In the genomic region with DNA sequence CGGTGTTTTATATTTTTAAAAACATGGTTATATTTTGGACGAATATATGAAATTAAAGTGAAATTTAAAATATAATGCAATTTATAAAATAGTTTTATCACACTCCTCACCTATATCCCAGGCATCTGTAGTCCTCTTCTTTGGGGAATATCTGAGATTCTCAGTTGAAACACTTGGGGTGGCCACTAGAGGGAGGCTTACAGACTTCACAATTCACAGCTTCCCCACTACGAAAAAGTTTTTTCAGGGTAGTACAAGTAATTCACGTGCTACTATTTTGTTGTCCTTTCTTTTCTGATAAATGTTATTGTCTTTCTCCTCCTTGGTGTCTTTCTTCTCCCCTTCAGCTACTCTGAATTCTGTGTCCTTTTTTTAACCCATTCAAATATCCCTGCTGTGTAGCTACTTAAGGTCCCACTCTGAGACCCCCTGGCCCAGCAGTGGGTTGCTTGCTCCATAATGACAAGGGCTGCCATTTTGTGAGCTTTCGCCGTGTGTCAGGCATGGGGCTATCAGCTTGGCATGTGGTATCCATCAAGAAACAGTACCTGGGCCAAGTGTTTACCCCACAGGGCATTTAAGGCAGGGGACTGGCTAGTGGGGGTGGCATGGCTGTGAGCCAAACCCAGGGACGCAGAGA, we compare ENCODE assay signal across 9 cellular contexts. TPM values are rescaled to one million over a fixed set of nuclear protein-coding genes. Genes with fewer than 3 reads are reported as not detected.
DNase-seq lines count a peak whose midpoint lies in the region; ATAC-seq and TF ChIP-seq lines count a peak whose summit lies in the region.
"Had no signal": no experiment of that assay in that cellular context is flagged by ENCODE, and none has a peak within 500 bp of the region (broad histone marks: within the 10 kb centered on the region; RNA-seq: fewer than 3 reads in every experiment).

No MANE protein-coding gene starts in this region.

- no peaks in the 10 kb centered on the region for H3K9me2 ChIP-seq in Loucy (replicated peaks; ENCODE audit: low read depth, low read length)

- H3K9me3 ChIP-seq in Loucy (ENCODE audit: insufficient read depth, low read depth, low read length) (no peaks in the 10 kb centered on the region), stomach (no peaks in the 10 kb centered on the region)

- H3K27ac Mint-ChIP-seq in nephron = no peak overlapping the region
- H3K27ac Mint-ChIP-seq: IgD-negative memory B cell had no signal

- no peak for ATAC-seq in activated T-cell treated with anti-CD3 and anti-CD28 coated beads, Interleukin-2, amount 50 U/mL, for 4 hours
- no peak for ATAC-seq in HG02981 (IDR thresholded peaks at IDR 0.05; ENCODE audit: unreplicated experiment)

- intact Hi-C loops in stomach (cut with DNase I; ENCODE audit: low total_unique reads) = no loop called here

- DNase-seq in EH (ENCODE audit: low read depth) (peak; percentile 28), cardiac fibroblast (ENCODE audit: low read depth in 2 of 2) (peak; percentile 21 to 24), stomach (no peak), NCI-H2196 (lab: John Stamatoyannopoulos, UW; ENCODE audit: unreplicated experiment) (no peak)
- no peak for DNase-seq in activated T-cell treated with anti-CD3 and anti-CD28 coated beads, Interleukin-2, amount 50 U/mL, for 4 hours

- no peak overlapping the region for H3K4me3 Mint-ChIP-seq in nephron
- no peak overlapping the region for H3K4me3 Mint-ChIP-seq in activated T-cell treated with anti-CD3 and anti-CD28 coated beads, Interleukin-2, amount 50 U/mL, for 4 hours
- H3K4me3 Mint-ChIP-seq: IgD-negative memory B cell had no signal

- H2AFZ ChIP-seq in Loucy (ENCODE audit: low read length) = peak overlapping the region; percentile 71; the same call in 1 of the 2 replicates

- no peak for TF ChIP-seq EP300 in stomach (IDR thresholded peaks at IDR 0.05)

- H3K27me3 Mint-ChIP-seq in nephron (ENCODE audit: low read depth) = peaks cover 39% of the 10 kb centered on the region
- peaks cover 5% of the 10 kb centered on the region for H3K27me3 Mint-ChIP-seq in activated T-cell treated with anti-CD3 and anti-CD28 coated beads, Interleukin-2, amount 50 U/mL, for 4 hours (ENCODE audit: low read depth)

- no peaks in the 10 kb centered on the region for H3K79me2 ChIP-seq in Loucy (ENCODE audit: insufficient read depth, low read length)

- 28 to 37% (median 28%) methylated on average over 7 of the region's 7 CpGs for WGBS in stomach, 5 donors

- H3K36me3 ChIP-seq in Loucy (ENCODE audit: insufficient read depth, low read length) = no peaks in the 10 kb centered on the region
- H3K36me3 ChIP-seq in stomach = no peaks in the 10 kb centered on the region

- no peaks in the 10 kb centered on the region for H3F3A ChIP-seq in Loucy (ENCODE audit: low read depth)

- no peaks in the 10 kb centered on the region for H3K9me3 Mint-ChIP-seq in nephron
- H3K9me3 Mint-ChIP-seq in activated T-cell treated with anti-CD3 and anti-CD28 coated beads, Interleukin-2, amount 50 U/mL, for 4 hours = no peaks in the 10 kb centered on the region
- H3K9me3 Mint-ChIP-seq: IgD-negative memory B cell had no signal

- TF ChIP-seq CTCF in Loucy (conservative IDR thresholded peaks at IDR 0.05; ENCODE audit: low read length) (peak; percentile 75), cardiac fibroblast (IDR thresholded peaks at IDR 0.05; ENCODE audit: low read depth, low read length) (peak; percentile 29), nephron (IDR thresholded peaks at IDR 0.05; ENCODE audit: unreplicated experiment in 3 of 3) (peak; percentile 60 to 76 (median 67)), stomach (IDR thresholded peaks at IDR 0.05) (peak in 3 of 7 experiments; percentile 14 to 36 (median 32))

- H3K4me1 Mint-ChIP-seq in nephron = no peaks in the 10 kb centered on the region
- no peaks in the 10 kb centered on the region for H3K4me1 Mint-ChIP-seq in activated T-cell treated with anti-CD3 and anti-CD28 coated beads, Interleukin-2, amount 50 U/mL, for 4 hours (ENCODE audit: low read depth)
- H3K4me1 Mint-ChIP-seq: IgD-negative memory B cell had no signal

- H3K4me1 ChIP-seq in Loucy (ENCODE audit: insufficient read depth, low read length, poor library complexity, severe bottlenecking) (peaks cover 3% of the 10 kb centered on the region), stomach (no peaks in the 10 kb centered on the region)

- no peak for TF ChIP-seq POLR2A in stomach (IDR thresholded peaks at IDR 0.05)

- H4K20me1 ChIP-seq in Loucy (ENCODE audit: insufficient read depth, low read length, poor library complexity, severe bottlenecking) = no peaks in the 10 kb centered on the region

- no peaks in the 10 kb centered on the region for H3K36me3 Mint-ChIP-seq in nephron (ENCODE audit: low read depth)
- H3K36me3 Mint-ChIP-seq in activated T-cell treated with anti-CD3 and anti-CD28 coated beads, Interleukin-2, amount 50 U/mL, for 4 hours (ENCODE audit: insufficient read depth) = no peaks in the 10 kb centered on the region
- H3K36me3 Mint-ChIP-seq: IgD-negative memory B cell had no signal

- H3K4me3 ChIP-seq in Loucy (ENCODE audit: low read length, poor library complexity, severe bottlenecking) (no peak overlapping the region), cardiac fibroblast (replicated peaks in 1 of 2; ENCODE audit: low read depth in 2 of 2, low read length in 2 of 2) (no peak overlapping the region), stomach (no peak overlapping the region)

- H3K27ac ChIP-seq in stomach = no peak overlapping the region

- H3K27me3 ChIP-seq in Loucy (ENCODE audit: insufficient read depth, low read length, poor library complexity, severe bottlenecking) (peaks cover 9% of the 10 kb centered on the region), stomach (peaks cover 0 to 26% (median 0%) of the 10 kb centered on the region in 3 donors)

- H3K4me2 ChIP-seq in Loucy (ENCODE audit: low read depth, low read length, poor library complexity, severe bottlenecking) = no peak overlapping the region

- H3K9ac ChIP-seq in Loucy (ENCODE audit: low read depth, low read length, poor library complexity, severe bottlenecking) = no peak overlapping the region

RNA-seq across cellular contexts. Expression of gene PHACTR3, which starts 43.6 kb away (rescaled TPM):
- total RNA-seq in activated T-cell treated with anti-CD3 and anti-CD28 coated beads, Interleukin-2, amount 50 U/mL, for 4 hours = under 1 TPM in 1 of 3 donors, not detected in 2; 0.11 TPM
- 1 to 10 TPM in 1 of 5 donors, under 1 TPM in 1, not detected in 3; 0.58 to 3.7 TPM for total RNA-seq in stomach
- polyA plus RNA-seq in stomach = 1 to 10 TPM in 2 of 3 donors, under 1 TPM in 1; 0.55 to 3.7 (median 3.2) TPM
- polyA plus RNA-seq: IgD-negative memory B cell had no signal

Comparison
In these comparisons a context has a peak if more than half of its experiments do, and no peak if none do; other contexts are left out.
1. DNase-seq: peak in EH (single experiment) and cardiac fibroblast (2 of 2); none in activated T-cell treated with anti-CD3 and anti-CD28 coated beads, Interleukin-2, amount 50 U/mL, for 4 hours (single experiment), stomach (single experiment) and NCI-H2196 (single experiment).